1 cellular context compared by ENCODE assay signal in genomic region chr2:16525265-16525887, GRCh38.
TF ChIP-seq lines count a peak whose summit lies in the region.

No MANE protein-coding gene starts in this region.

TF ChIP-seq in GM23338, 12 proteins besides CTCF, POLR2A, EP300 and RAD21 (continued from another document):
- TF ChIP-seq ZNF462 (CRISPR knock-in tag; IDR thresholded peaks at IDR 0.05) (no peak), ZNF331 (CRISPR knock-in tag; IDR thresholded peaks at IDR 0.05; ENCODE audit: low read depth) (no peak), EZH2 (IDR thresholded peaks at IDR 0.05; ENCODE audit: low read depth, unreplicated experiment) (no peak), ZNF114 (CRISPR knock-in tag; IDR thresholded peaks at IDR 0.05) (no peak), POLR2AphosphoS5 (IDR thresholded peaks at IDR 0.05; ENCODE audit: low read depth) (no peak), NANOG (IDR thresholded peaks at IDR 0.05; ENCODE audit: borderline replicate concordance) (no peak), EZH2phosphoT487 (IDR thresholded peaks at IDR 0.05; ENCODE audit: unreplicated experiment) (no peak), ETS1 (IDR thresholded peaks at IDR 0.05) (no peak), JUNB (IDR thresholded peaks at IDR 0.05; ENCODE audit: unreplicated experiment) (no peak)
